14 cellular contexts compared by ENCODE assay signal in genomic region chr17:50687200-50688066, GRCh38. TPM values are rescaled to one million over a fixed set of nuclear protein-coding genes. Genes with fewer than 3 reads are reported as not detected.
DNase-seq lines count a peak whose midpoint lies in the region; ATAC-seq, FAIRE-seq and TF ChIP-seq lines count a peak whose summit lies in the region.
"Had no signal": no experiment of that assay in that cellular context is flagged by ENCODE, and none has a peak within 500 bp of the region (broad histone marks: within the 10 kb centered on the region; RNA-seq: fewer than 3 reads in every experiment).

No MANE protein-coding gene starts in this region.

- H3K27ac Mint-ChIP-seq in neural crest cell (ENCODE audit: unreplicated experiment) = no peak overlapping the region
- H3K27ac Mint-ChIP-seq: stimulated activated effector memory CD8-positive, alpha-beta T cell treated with anti-CD3 and anti-CD28 coated beads, Interleukin-12 subunit alpha, Interleukin-12 subunit beta, amount 100 ng/mL, for 72 hours had no signal

- CTCF ChIA-PET in Panc1 (lab: Charles Lee) = interaction anchor here (0.8 kb wide), 1 partner anchor 61 kb away, joined by 4 read pairs; no protein-coding TSS in a partner anchor

- no peak for ATAC-seq in Panc1
- ATAC-seq in GM21367 (IDR thresholded peaks at IDR 0.05; ENCODE audit: unreplicated experiment) = no peak
- ATAC-seq: stimulated activated effector memory CD8-positive, alpha-beta T cell treated with anti-CD3 and anti-CD28 coated beads, Interleukin-12 subunit alpha, Interleukin-12 subunit beta, amount 100 ng/mL, for 72 hours had no signal

- no peak for FAIRE-seq in urothelium cell line (lab: Jason Lieb, UNC)
- FAIRE-seq: endometrium, GM12892 had no signal

- peak in 1 of 2 donors; percentile 4 for TF ChIP-seq EP300 in tibial nerve (IDR thresholded peaks at IDR 0.05)

- TF ChIP-seq POLR2A in esophagus squamous epithelium (IDR thresholded peaks at IDR 0.05) (no peak), tibial nerve (IDR thresholded peaks at IDR 0.05) (no peak)

- peak overlapping the region; percentile 16 for H3K4me3 Mint-ChIP-seq in neural crest cell
- H3K4me3 Mint-ChIP-seq: stimulated activated effector memory CD8-positive, alpha-beta T cell treated with anti-CD3 and anti-CD28 coated beads, Interleukin-12 subunit alpha, Interleukin-12 subunit beta, amount 100 ng/mL, for 72 hours had no signal

- H3K36me3 Mint-ChIP-seq in neural crest cell (ENCODE audit: low read depth) = no peaks in the 10 kb centered on the region

- H3K36me3 ChIP-seq in BE2C (peaks cover 8% of the 10 kb centered on the region), Panc1 (ENCODE audit: control insufficient read depth, insufficient read depth, low read length) (no peaks in the 10 kb centered on the region), esophagus squamous epithelium (peaks cover 0 to 6% (median 0%) of the 10 kb centered on the region in 3 donors), tibial nerve (peaks cover 0 to 6% (median 0%) of the 10 kb centered on the region in 3 donors)

- intact Hi-C loops in Panc1 (cut with micrococcal nuclease; ENCODE audit: unreplicated experiment) (no loop called here), esophagus squamous epithelium (cut with DNase I) (no loop called here)

- no peak for TF ChIP-seq CTCF in BE2C (IDR thresholded peaks at IDR 0.05; ENCODE audit: low read depth, low read length)
- TF ChIP-seq CTCF in Panc1 (IDR thresholded peaks at IDR 0.05) = no peak
- no peak for TF ChIP-seq CTCF in esophagus squamous epithelium (IDR thresholded peaks at IDR 0.05)
- no peak for TF ChIP-seq CTCF in neural crest cell (conservative IDR thresholded peaks at IDR 0.05)
- no peak for TF ChIP-seq CTCF in tibial nerve (IDR thresholded peaks at IDR 0.05)

- BruUV-seq in Panc1 (replicated peaks; lab: Mats Ljungman, UMichigan) = no TSS peak

- in situ Hi-C loops in Panc1 (cut with HindIII; ENCODE audit: low pct_unique_long_range_greater_than_20kb, low sequenced_read_pairs) = no loop called here

- no peaks in the 10 kb centered on the region for H3K9me3 Mint-ChIP-seq in neural crest cell
- H3K9me3 Mint-ChIP-seq: stimulated activated effector memory CD8-positive, alpha-beta T cell treated with anti-CD3 and anti-CD28 coated beads, Interleukin-12 subunit alpha, Interleukin-12 subunit beta, amount 100 ng/mL, for 72 hours had no signal

- peak overlapping the region; percentile 78 for H3K27ac ChIP-seq in Panc1 (ENCODE audit: low read length)
- H3K27ac ChIP-seq in esophagus squamous epithelium = peak overlapping the region; percentile 51 to 81 (median 64)
- peak overlapping the region in 2 of 4 donors; percentile 48 to 57 for H3K27ac ChIP-seq in tibial nerve
- H3K27ac ChIP-seq: BLaER1 treated with 17β-estradiol and CSF1 and Interleukin-3, amounts not matched to agents 10 nM and 100 nM had no signal

- H3K27me3 Mint-ChIP-seq in neural crest cell (ENCODE audit: low read depth) = no peaks in the 10 kb centered on the region

- no peaks in the 10 kb centered on the region for H3K9me3 ChIP-seq in BE2C
- no peaks in the 10 kb centered on the region for H3K9me3 ChIP-seq in Panc1 (ENCODE audit: control insufficient read depth, insufficient read depth, low read depth, low read length)
- H3K9me3 ChIP-seq in esophagus squamous epithelium = no peaks in the 10 kb centered on the region
- H3K9me3 ChIP-seq in tibial nerve = no peaks in the 10 kb centered on the region
- H3K9me3 ChIP-seq: BLaER1 treated with 17β-estradiol and CSF1 and Interleukin-3, amounts not matched to agents 10 nM and 100 nM had no signal

- H3K4me1 ChIP-seq in BE2C (peaks cover 30% of the 10 kb centered on the region), Panc1 (ENCODE audit: control insufficient read depth, insufficient read depth, low read length) (peaks cover 67% of the 10 kb centered on the region), esophagus squamous epithelium (peaks cover 23 to 57% (median 43%) of the 10 kb centered on the region in 3 donors), tibial nerve (peaks cover 0 to 24% (median 9%) of the 10 kb centered on the region in 4 donors)

- DNase-seq in BE2C = peak; percentile 84
- no peak for DNase-seq in Panc1 (ENCODE audit: low read depth, low spot score)
- no peak for DNase-seq in esophagus squamous epithelium (lab: John Stamatoyannopoulos, UW)
- DNase-seq in neural crest cell (ENCODE audit: low read depth, low spot score) = no peak
- DNase-seq in tibial nerve (ENCODE audit: low spot score in 2 of 2) = no peak
- no peak for DNase-seq in kidney tubule cell (ENCODE audit: low spot score)
- DNase-seq in urothelium cell line (ENCODE audit: low spot score) = no peak
- DNase-seq: activated effector memory CD4-positive, alpha-beta T cell treated with anti-CD3 and anti-CD28 coated beads, Interleukin-2, amount 50 U/mL, for 16 hours had no signal

- H3K27me3 ChIP-seq in BE2C (no peaks in the 10 kb centered on the region), Panc1 (ENCODE audit: control insufficient read depth, insufficient read depth, low read length) (no peaks in the 10 kb centered on the region), esophagus squamous epithelium (no peaks in the 10 kb centered on the region), tibial nerve (no peaks in the 10 kb centered on the region)
- H3K27me3 ChIP-seq: BLaER1 treated with 17β-estradiol and CSF1 and Interleukin-3, amounts not matched to agents 10 nM and 100 nM had no signal

- H3K4me3 ChIP-seq in BE2C (ENCODE audit: low read depth, low read length) (peak overlapping the region; percentile 48), Panc1 (ENCODE audit: low read depth in 2 of 2, low read length in 2 of 2) (no peak overlapping the region), esophagus squamous epithelium (no peak overlapping the region), tibial nerve (no peak overlapping the region)
- H3K4me3 ChIP-seq: BLaER1 treated with 17β-estradiol and CSF1 and Interleukin-3, amounts not matched to agents 10 nM and 100 nM; smooth muscle cell had no signal

- POLR2A ChIA-PET in Panc1 (lab: Charles Lee) = no interaction called here

- WGBS in esophagus squamous epithelium, 2 donors = 83 to 91% methylated on average over 7 to 9 of the region's 16 CpGs
- 88 to 92% methylated on average over 16 of the region's 16 CpGs for WGBS in tibial nerve, 2 donors

- peaks cover 55% of the 10 kb centered on the region for H3K4me1 Mint-ChIP-seq in neural crest cell
- H3K4me1 Mint-ChIP-seq: stimulated activated effector memory CD8-positive, alpha-beta T cell treated with anti-CD3 and anti-CD28 coated beads, Interleukin-12 subunit alpha, Interleukin-12 subunit beta, amount 100 ng/mL, for 72 hours had no signal

RNA-seq across cellular contexts. Expression of gene ANKRD40, which starts 20.3 kb away (rescaled TPM):
- 32.3 TPM for polyA plus RNA-seq in BE2C (2012; ENCODE audit: insufficient read depth, insufficient read length, low read depth)
- total RNA-seq in Panc1 (2021; ENCODE audit: unreplicated experiment) = 57.2 TPM
- polyA plus RNA-seq in Panc1 (2012; ENCODE audit: insufficient read length) = 28.2 TPM
- total RNA-seq in esophagus squamous epithelium = 10 to 100 TPM; 10.7 to 34.9 (median 17.9) TPM
- total RNA-seq in neural crest cell = 62.0 and 64.0 TPM in 2 replicates
- total RNA-seq in tibial nerve = 10 to 100 TPM; 48.0 to 80.6 (median 55.0) TPM

RNA-seq across cellular contexts. Expression of gene LUC7L3, which starts 32.0 kb away (rescaled TPM):
- 137 TPM for polyA plus RNA-seq in BE2C (2012; ENCODE audit: insufficient read depth, insufficient read length, low read depth)
- total RNA-seq in Panc1 (2021; ENCODE audit: unreplicated experiment) = 136 TPM
- polyA plus RNA-seq in Panc1 (2012; ENCODE audit: insufficient read length) = 97.6 TPM
- total RNA-seq in esophagus squamous epithelium = 10 to 100 TPM; 18.0 to 95.2 (median 31.5) TPM
- 175 and 188 TPM in 2 replicates for total RNA-seq in neural crest cell
- total RNA-seq in tibial nerve = 100 to 1,000 TPM in 3 of 4 donors, 10 to 100 TPM in 1; 80.8 to 114 (median 105) TPM

RNA-seq across cellular contexts. Expression of gene ABCC3, which starts 52.8 kb away (rescaled TPM):
- polyA plus RNA-seq in BE2C (2012; ENCODE audit: insufficient read depth, insufficient read length, low read depth) = 2.9 TPM
- total RNA-seq in Panc1 (2021; ENCODE audit: unreplicated experiment) (128 TPM), esophagus squamous epithelium (10 to 100 TPM; 19.6 to 93.7 (median 34.1) TPM), neural crest cell (not detected in 2 replicates), tibial nerve (10 to 100 TPM in 1 of 4 donors, 1 to 10 TPM in 3; 1.5 to 19.2 (median 7.3) TPM)
- 188 TPM for polyA plus RNA-seq in Panc1 (2012; ENCODE audit: insufficient read length)
